In genomic region chr18:25001803-25002202, GRCh38 we compare ENCODE assay signal across 34 cellular contexts.
"Had no signal": no experiment of that assay in that cellular context is flagged by ENCODE, and none has a peak within 500 bp of the region (broad histone marks: within the 10 kb centered on the region; RNA-seq: fewer than 3 reads in every experiment).

No MANE protein-coding gene starts in this region.

- H3K27ac ChIP-seq: adrenal gland, ascending aorta, breast epithelium, cardiac muscle cell, colonic mucosa, dorsolateral prefrontal cortex, epithelial cell of prostate, esophagus squamous epithelium, gastroesophageal sphincter, heart right ventricle, hepatocyte, WERI-Rb-1 had no signal

- H3K36me3 ChIP-seq: adrenal gland, ascending aorta, breast epithelium, cardiac muscle cell, colonic mucosa, esophagus squamous epithelium, gastroesophageal sphincter, heart right ventricle, WERI-Rb-1 had no signal

- H3K4me2 ChIP-seq: hepatocyte had no signal

- H3K4me1 ChIP-seq: adrenal gland, ascending aorta, breast epithelium, colonic mucosa, esophagus squamous epithelium, gastroesophageal sphincter had no signal

- H2AFZ ChIP-seq: hepatocyte had no signal

- H3K79me2 ChIP-seq: hepatocyte had no signal

- ATAC-seq: activated CD4-positive, alpha-beta T cell treated with anti-CD3 and anti-CD28 coated beads for 36 hours; activated CD8-positive, alpha-beta memory T cell treated with anti-CD3 and anti-CD28 coated beads, Interleukin-2, amount 10 ng/mL, durations not matched to agents 7 days and 5 days; activated CD8-positive, alpha-beta T cell treated with anti-CD3 and anti-CD28 coated beads, Interleukin-2, amount 10 ng/mL, durations not matched to agents 7 days and 5 days; activated naive CD8-positive, alpha-beta T cell treated with anti-CD3 and anti-CD28 coated beads, Interleukin-2, amount 50 U/mL, for 24 hours; gastroesophageal sphincter; heart right ventricle; T-cell had no signal

- DNase-seq: activated B cell treated with CpG ODN at 0.5 μM for 24 hours; activated CD4-positive, alpha-beta memory T cell treated with anti-CD3 and anti-CD28 coated beads for 36 hours; activated CD4-positive, alpha-beta T cell treated with anti-CD3 and anti-CD28 coated beads for 36 hours; activated CD4-positive, alpha-beta T cell treated with anti-CD3 and anti-CD28 coated beads, Interleukin-2, amount 10 ng/mL, durations not matched to agents 24 days and 14 days; activated CD4-positive, CD25-positive, alpha-beta regulatory T cell treated with anti-CD3 and anti-CD28 coated beads, Interleukin-2, amount 50 U/mL, for 72 hours; activated CD8-positive, alpha-beta memory T cell treated with anti-CD3 and anti-CD28 coated beads, Interleukin-2, amount 10 ng/mL, durations not matched to agents 7 days and 5 days; activated CD8-positive, alpha-beta memory T cell treated with anti-CD3 and anti-CD28 coated beads, Interleukin-2, amount 50 U/mL, for 4 hours; activated CD8-positive, alpha-beta T cell treated with anti-CD3 and anti-CD28 coated beads, Interleukin-2, amount 10 ng/mL, durations not matched to agents 7 days and 5 days; activated effector memory CD4-positive, alpha-beta T cell treated with anti-CD3 and anti-CD28 coated beads, Interleukin-2, amount 50 U/mL, for 16 hours; activated naive CD4-positive, alpha-beta T cell treated with anti-CD3 and anti-CD28 coated beads for 36 hours; activated naive CD8-positive, alpha-beta T cell treated with anti-CD3 and anti-CD28 coated beads for 36 hours; activated naive CD8-positive, alpha-beta T cell treated with anti-CD3 and anti-CD28 coated beads, Interleukin-2, amount 50 U/mL, for 24 hours; activated T-cell treated with anti-CD3 and anti-CD28 coated beads, Interleukin-2, amount 50 U/mL, for 1 hour; activated T-cell treated with anti-CD3 and anti-CD28 coated beads, Interleukin-2, amount 50 U/mL, for 48 hours; adrenal gland; amygdala; central memory CD4-positive, alpha-beta T cell; cerebellar nuclear complex; colonic mucosa; dorsolateral prefrontal cortex; effector memory CD4-positive, alpha-beta T cell; endodermal cell; esophagus squamous epithelium; foreskin melanocyte; heart right ventricle; T-cell; T1000; WERI-Rb-1 had no signal

- H3K4me3 ChIP-seq: adrenal gland, ascending aorta, breast epithelium, cardiac muscle cell, colonic mucosa, dorsolateral prefrontal cortex, esophagus squamous epithelium, gastroesophageal sphincter, heart right ventricle, hepatocyte had no signal

- H3K9me3 ChIP-seq: colonic mucosa had no signal

- H3K27me3 ChIP-seq: adrenal gland, ascending aorta, breast epithelium, cardiac muscle cell, colonic mucosa, dorsolateral prefrontal cortex, esophagus squamous epithelium, heart right ventricle, hepatocyte had no signal
